In genomic region chr4:180953572-180953971, GRCh38 we compare ENCODE assay signal across 20 cellular contexts.
A peak's percentile ranks its signal among the peaks of the same experiment; 100 is the strongest.
DNase-seq lines count a peak whose midpoint lies in the region; ATAC-seq and TF ChIP-seq lines count a peak whose summit lies in the region.
"Had no signal": no experiment of that assay in that cellular context is flagged by ENCODE, and none has a peak within 500 bp of the region (broad histone marks: within the 10 kb centered on the region; RNA-seq: fewer than 3 reads in every experiment).

No MANE protein-coding gene starts in this region.

- no peak overlapping the region for H3K27ac Mint-ChIP-seq in H9
- H3K27ac Mint-ChIP-seq: activated CD4-positive, alpha-beta memory T cell treated with anti-CD3 and anti-CD28 coated beads, Interleukin-2, amount 10 ng/mL, durations not matched to agents 7 days and 5 days; CD14-positive monocyte; naive B cell; stimulated activated memory B cell treated with anti-CD40 and anti-IgM and Interleukin-4, amounts not matched to agents 10 μg/mL and 1 μg/mL and 100 μg/mL, for 72 hours had no signal

- WGBS in H9 (ENCODE audit: extremely low coverage, insufficient read length, low lambda C conversion rate), result no CpG with 5 or more reads among the region's 4 CpGs

- H3K9ac ChIP-seq in H9 (ENCODE audit: extremely low read depth, insufficient read length, low read length), result no peak overlapping the region

- H4K8ac ChIP-seq in H9 (replicated peaks; ENCODE audit: insufficient read length, low read depth, low read length), result no peak overlapping the region

- no peak overlapping the region for H3K18ac ChIP-seq in H9 (ENCODE audit: insufficient read length, low read depth, low read length)

- ATAC-seq in left colon (no peak), GM21717 (IDR thresholded peaks at IDR 0.05; ENCODE audit: unreplicated experiment) (no peak)
- ATAC-seq: left cardiac atrium; stimulated activated memory B cell treated with anti-CD40 and anti-IgM and Interleukin-4, amounts not matched to agents 10 μg/mL and 1 μg/mL and 100 μg/mL, for 72 hours; upper lobe of right lung had no signal

- no peak overlapping the region for H2AK5ac ChIP-seq in H9 (ENCODE audit: insufficient read length, low read length)

- no peak overlapping the region for H2BK15ac ChIP-seq in H9 (ENCODE audit: low read depth, low read length)

- no peaks in the 10 kb centered on the region for H3K79me2 ChIP-seq in H9 (ENCODE audit: insufficient read depth, low read length)

- no peak overlapping the region for H3K4me3 Mint-ChIP-seq in H9
- H3K4me3 Mint-ChIP-seq: activated CD4-positive, alpha-beta memory T cell treated with anti-CD3 and anti-CD28 coated beads, Interleukin-2, amount 10 ng/mL, durations not matched to agents 7 days and 5 days; brain; CD14-positive monocyte; naive B cell; stimulated activated memory B cell treated with anti-CD40 and anti-IgM and Interleukin-4, amounts not matched to agents 10 μg/mL and 1 μg/mL and 100 μg/mL, for 72 hours had no signal

- intact Hi-C loops in left colon (cut with DNase I, micrococcal nuclease) (no loop called here), vagina (cut with DNase I) (no loop called here)

- H3K4me3 ChIP-seq in AG10803 (ENCODE audit: low read length) (no peak overlapping the region), vagina (no peak overlapping the region)
- H3K4me3 ChIP-seq: right lobe of liver, upper lobe of right lung had no signal

- H3K36me3 Mint-ChIP-seq in H9 (ENCODE audit: insufficient read depth in 1 of 3, low read depth in 3 of 3), result no peaks in the 10 kb centered on the region
- H3K36me3 Mint-ChIP-seq: brain; CD14-positive monocyte; naive B cell; stimulated activated memory B cell treated with anti-CD40 and anti-IgM and Interleukin-4, amounts not matched to agents 10 μg/mL and 1 μg/mL and 100 μg/mL, for 72 hours had no signal

- H4K5ac ChIP-seq in H9 (ENCODE audit: insufficient read length, low read depth, low read length), result no peak overlapping the region

- no peak overlapping the region for H2BK20ac ChIP-seq in H9 (ENCODE audit: low read depth, low read length, poor library complexity, severe bottlenecking)

- no peak overlapping the region for H3K56ac ChIP-seq in H9 (ENCODE audit: insufficient read length, low read depth, low read length)

- H3K23ac ChIP-seq in H9 (ENCODE audit: insufficient read length, low read depth, low read length), result no peak overlapping the region

- H2BK5ac ChIP-seq in H9 (ENCODE audit: insufficient read length, low read length), result no peak overlapping the region

- DNase-seq in AG10803 (ENCODE audit: low read depth) (no peak), H9 (peak; percentile 45), iPS-NIHi7 (ENCODE audit: extremely low spot score) (peak; percentile 31), left colon (no peak), cerebellum (ENCODE audit: low spot score) (no peak), vagina (ENCODE audit: extremely low spot score in 2 of 2) (no peak)
- DNase-seq: activated CD4-positive, alpha-beta memory T cell treated with anti-CD3 and anti-CD28 coated beads, Interleukin-2, amount 10 ng/mL, durations not matched to agents 7 days and 5 days; activated effector memory CD4-positive, alpha-beta T cell treated with anti-CD3 and anti-CD28 coated beads, Interleukin-2, amount 50 U/mL, for 16 hours; GDM1; left cardiac atrium; naive B cell; NCI-H446 treated with DMSO at 0.1 percent for 48 hours; right lobe of liver; stimulated activated CD4-positive, alpha-beta T cell treated with anti-CD3 and anti-CD28 coated beads, Interleukin-4, amount 100 ng/mL, for 4 hours; upper lobe of right lung had no signal

- TF ChIP-seq CTCF in AG10803 (conservative IDR thresholded peaks at IDR 0.05; ENCODE audit: low read length) (peak; percentile 34), H9 (conservative IDR thresholded peaks at IDR 0.05) (peak; percentile 65), VCaP (conservative IDR thresholded peaks at IDR 0.05) (peak; percentile 38), vagina (IDR thresholded peaks at IDR 0.05) (no peak)

- H2BK120ac ChIP-seq in H9 (ENCODE audit: low read depth, low read length, poor library complexity, severe bottlenecking), result no peak overlapping the region

- H3K4me1 Mint-ChIP-seq in H9, result peaks cover 15 to 16% of the 10 kb centered on the region in 2 experiments
- H3K4me1 Mint-ChIP-seq: activated CD4-positive, alpha-beta memory T cell treated with anti-CD3 and anti-CD28 coated beads, Interleukin-2, amount 10 ng/mL, durations not matched to agents 7 days and 5 days; CD14-positive monocyte; naive B cell; stimulated activated memory B cell treated with anti-CD40 and anti-IgM and Interleukin-4, amounts not matched to agents 10 μg/mL and 1 μg/mL and 100 μg/mL, for 72 hours had no signal

- no peak overlapping the region for H2BK12ac ChIP-seq in H9 (ENCODE audit: insufficient read length, low read depth, low read length)

- H3K4me1 ChIP-seq in H9 (ENCODE audit: insufficient read depth, low read length) (no peaks in the 10 kb centered on the region), vagina (no peaks in the 10 kb centered on the region)
- H3K4me1 ChIP-seq: right lobe of liver, upper lobe of right lung had no signal

- H3K27ac ChIP-seq in H9 (ENCODE audit: insufficient read length, low read depth, low read length) (no peak overlapping the region), VCaP (no peak overlapping the region), vagina (no peak overlapping the region)
- H3K27ac ChIP-seq: right lobe of liver, upper lobe of right lung had no signal

- H3K4ac ChIP-seq in H9 (ENCODE audit: low read depth, low read length), result no peak overlapping the region

- TF ChIP-seq POLR2A in vagina (IDR thresholded peaks at IDR 0.05), result no peak

- no peaks in the 10 kb centered on the region for H3K23me2 ChIP-seq in H9 (ENCODE audit: insufficient read length, low read depth, low read length, poor library complexity, severe bottlenecking)

- no peak overlapping the region for H3T11ph ChIP-seq in H9 (ENCODE audit: low read length)

- H2AFZ ChIP-seq in H9 (ENCODE audit: low read length), result peak overlapping the region; percentile 22

- H3K36me3 ChIP-seq in vagina, result no peaks in the 10 kb centered on the region
- H3K36me3 ChIP-seq: right lobe of liver, upper lobe of right lung had no signal

- H4K20me1 ChIP-seq in H9 (ENCODE audit: control insufficient read depth, insufficient read depth, insufficient read length), result no peaks in the 10 kb centered on the region

- H3K9me3 ChIP-seq in H9 (ENCODE audit: control insufficient read depth, low read depth, low read length) (no peaks in the 10 kb centered on the region), vagina (no peaks in the 10 kb centered on the region)
- H3K9me3 ChIP-seq: right lobe of liver, upper lobe of right lung had no signal

- no peak overlapping the region for H4K91ac ChIP-seq in H9 (ENCODE audit: insufficient read length, low read depth, low read length)

- no peaks in the 10 kb centered on the region for H3K27me3 Mint-ChIP-seq in H9 (ENCODE audit: low read depth)
- H3K27me3 Mint-ChIP-seq: activated CD4-positive, alpha-beta memory T cell treated with anti-CD3 and anti-CD28 coated beads, Interleukin-2, amount 10 ng/mL, durations not matched to agents 7 days and 5 days; naive B cell; stimulated activated memory B cell treated with anti-CD40 and anti-IgM and Interleukin-4, amounts not matched to agents 10 μg/mL and 1 μg/mL and 100 μg/mL, for 72 hours had no signal

- no peaks in the 10 kb centered on the region for H3K9me3 Mint-ChIP-seq in H9
- H3K9me3 Mint-ChIP-seq: activated CD4-positive, alpha-beta memory T cell treated with anti-CD3 and anti-CD28 coated beads, Interleukin-2, amount 10 ng/mL, durations not matched to agents 7 days and 5 days; brain; CD14-positive monocyte; naive B cell; stimulated activated memory B cell treated with anti-CD40 and anti-IgM and Interleukin-4, amounts not matched to agents 10 μg/mL and 1 μg/mL and 100 μg/mL, for 72 hours had no signal

- H3K79me1 ChIP-seq in H9 (ENCODE audit: insufficient read depth, low read depth, low read length, poor library complexity, severe bottlenecking), result no peaks in the 10 kb centered on the region

- H3K27me3 ChIP-seq in H9 (ENCODE audit: insufficient read depth, low read length) (no peaks in the 10 kb centered on the region), vagina (no peaks in the 10 kb centered on the region)
- H3K27me3 ChIP-seq: right lobe of liver, upper lobe of right lung had no signal

- no peak overlapping the region for H3K14ac ChIP-seq in H9 (ENCODE audit: insufficient read depth, low read length)

- no peak overlapping the region for H3K4me2 ChIP-seq in H9 (ENCODE audit: insufficient read depth, insufficient read length, low read length)

Comparison
In these comparisons a context has a peak if more than half of its experiments do, and no peak if none do; other contexts are left out.
1. DNase-seq: peak in H9 (single experiment) and iPS-NIHi7 (single experiment); none in AG10803 (single experiment), left colon (0 of 2), cerebellum (single experiment) and vagina (0 of 2).
2. CTCF ChIP-seq: peak in AG10803 (single experiment), H9 (single experiment) and VCaP (single experiment); none in vagina (0 of 3).